ENCODE assay signal across 19 cellular contexts in genomic region chr13:43229506-43229905, GRCh38.
A peak's percentile ranks its signal among the peaks of the same experiment; 100 is the strongest.
DNase-seq lines count a peak whose midpoint lies in the region; ATAC-seq and TF ChIP-seq lines count a peak whose summit lies in the region.
"Had no signal": no experiment of that assay in that cellular context is flagged by ENCODE, and none has a peak within 500 bp of the region (broad histone marks: within the 10 kb centered on the region; RNA-seq: fewer than 3 reads in every experiment).

No MANE protein-coding gene starts in this region.

- H2AFZ ChIP-seq in osteoblast (ENCODE audit: low read length) = no peak overlapping the region

- peaks cover 56% of the 10 kb centered on the region for H3K27me3 Mint-ChIP-seq in T-helper 17 cell

- H3K4me3 Mint-ChIP-seq in T-helper 17 cell = no peak overlapping the region
- H3K4me3 Mint-ChIP-seq: activated CD8-positive, alpha-beta memory T cell treated with anti-CD3 and anti-CD28 coated beads, Interleukin-2, amount 10 ng/mL, durations not matched to agents 7 days and 5 days; CD4-positive, CD25-positive, alpha-beta regulatory T cell; immature natural killer cell had no signal

- no peaks in the 10 kb centered on the region for H3K36me3 Mint-ChIP-seq in T-helper 17 cell (ENCODE audit: low read depth)
- H3K36me3 Mint-ChIP-seq: activated CD8-positive, alpha-beta memory T cell treated with anti-CD3 and anti-CD28 coated beads, Interleukin-2, amount 10 ng/mL, durations not matched to agents 7 days and 5 days; CD4-positive, CD25-positive, alpha-beta regulatory T cell; immature natural killer cell had no signal

- no peaks in the 10 kb centered on the region for H3K36me3 ChIP-seq in osteoblast (ENCODE audit: insufficient read depth, low read length)
- H3K36me3 ChIP-seq: gastrocnemius medialis, Peyer's patch had no signal

- no peak overlapping the region for H3K4me3 ChIP-seq in osteoblast (ENCODE audit: insufficient read depth, low read length)
- H3K4me3 ChIP-seq: gastrocnemius medialis, Peyer's patch had no signal

- peaks cover 7% of the 10 kb centered on the region for H3K4me1 ChIP-seq in osteoblast (ENCODE audit: insufficient read depth, low read length)
- H3K4me1 ChIP-seq: gastrocnemius medialis, Peyer's patch had no signal

- no peak overlapping the region for H3K27ac ChIP-seq in osteoblast (ENCODE audit: low read depth, low read length)
- H3K27ac ChIP-seq: gastrocnemius medialis, Peyer's patch had no signal

- ATAC-seq in T-helper 17 cell = no peak
- ATAC-seq: activated CD8-positive, alpha-beta memory T cell treated with anti-CD3 and anti-CD28 coated beads, Interleukin-2, amount 10 ng/mL, durations not matched to agents 7 days and 5 days; gastrocnemius medialis had no signal

- TF ChIP-seq CTCF in osteoblast (IDR thresholded peaks at IDR 0.05; ENCODE audit: extremely low read depth, low read depth, low read length) = no peak

- peaks cover 3% of the 10 kb centered on the region for H3K4me1 Mint-ChIP-seq in T-helper 17 cell
- H3K4me1 Mint-ChIP-seq: activated CD8-positive, alpha-beta memory T cell treated with anti-CD3 and anti-CD28 coated beads, Interleukin-2, amount 10 ng/mL, durations not matched to agents 7 days and 5 days; CD4-positive, CD25-positive, alpha-beta regulatory T cell; immature natural killer cell had no signal

- no peaks in the 10 kb centered on the region for H4K20me1 ChIP-seq in osteoblast (ENCODE audit: insufficient read depth, low read length)

- H3K4me2 ChIP-seq in osteoblast (ENCODE audit: insufficient read depth, low read length) = no peak overlapping the region

- H3K9me3 ChIP-seq in osteoblast (ENCODE audit: low read depth, low read length) = no peaks in the 10 kb centered on the region
- H3K9me3 ChIP-seq in T-helper 17 cell (ENCODE audit: control insufficient read depth, low read length, poor library complexity, severe bottlenecking) = no peaks in the 10 kb centered on the region
- H3K9me3 ChIP-seq: gastrocnemius medialis, Peyer's patch had no signal

- H3K27me3 ChIP-seq in osteoblast (ENCODE audit: insufficient read depth, low read length) = no peaks in the 10 kb centered on the region
- H3K27me3 ChIP-seq: gastrocnemius medialis, Peyer's patch had no signal

- no peaks in the 10 kb centered on the region for H3K79me2 ChIP-seq in osteoblast (ENCODE audit: insufficient read depth, low read length)

- no peak overlapping the region for H3K27ac Mint-ChIP-seq in T-helper 17 cell
- H3K27ac Mint-ChIP-seq: activated CD8-positive, alpha-beta memory T cell treated with anti-CD3 and anti-CD28 coated beads, Interleukin-2, amount 10 ng/mL, durations not matched to agents 7 days and 5 days; CD4-positive, CD25-positive, alpha-beta regulatory T cell; immature natural killer cell had no signal

- DNase-seq in Daoy (ENCODE audit: low read depth) (peak; percentile 45), NCI-H446 (lab: John Stamatoyannopoulos, UW) (peak; percentile 22 to 67), fibroblast of gingiva (ENCODE audit: low read depth) (peak; percentile 53), osteoblast (ENCODE audit: insufficient read length, low spot score, missing footprints) (peak; percentile 72), cortex of kidney (lab: John Stamatoyannopoulos, UW) (no peak), T-helper 17 cell (no peak)
- no peak for DNase-seq in stimulated activated CD8-positive, alpha-beta memory T cell treated with anti-CD3 and anti-CD28 coated beads, Interleukin-4, amount 100 ng/mL, for 48 hours
- DNase-seq: activated CD8-positive, alpha-beta memory T cell treated with anti-CD3 and anti-CD28 coated beads, Interleukin-2, amount 10 ng/mL, durations not matched to agents 7 days and 5 days; activated naive CD4-positive, alpha-beta T cell; CD4-positive, CD25-positive, alpha-beta regulatory T cell; gastrocnemius medialis; GF-D8; immature natural killer cell; NCI-H2029; NCI-H748 treated with DMSO at 0.1 percent for 48 hours; occipital lobe; Peyer's patch; stimulated activated CD4-positive, alpha-beta T cell treated with anti-CD3 and anti-CD28 coated beads, Interleukin-4, amount 100 ng/mL, for 4 hours; trophoblast cell had no signal

Comparison
In these comparisons a context has a peak if more than half of its experiments do, and no peak if none do; other contexts are left out.
1. DNase-seq: peak in Daoy (single experiment), NCI-H446 (2 of 2), fibroblast of gingiva (single experiment) and osteoblast (single experiment); none in cortex of kidney (single experiment), T-helper 17 cell (0 of 3) and stimulated activated CD8-positive, alpha-beta memory T cell treated with anti-CD3 and anti-CD28 coated beads, Interleukin-4, amount 100 ng/mL, for 48 hours (single experiment).